Comparison of ENCODE assay signal across 8 cellular contexts in genomic region chr1:25800538-25801377, GRCh38. TPM values are rescaled to one million over a fixed set of nuclear protein-coding genes. Genes with fewer than 3 reads are reported as not detected.
DNase-seq lines count a peak whose midpoint lies in the region; ATAC-seq and TF ChIP-seq lines count a peak whose summit lies in the region.

No MANE protein-coding gene starts in this region.

- peaks cover 17% of the 10 kb centered on the region for H3K36me3 Mint-ChIP-seq in endothelial cell (ENCODE audit: low read depth, unreplicated experiment)

- POLR2A ChIA-PET in Panc1 (lab: Charles Lee), result interaction anchor here (0.6 to 0.7 kb wide), 3 partner anchors 19 to 1096 kb away, joined by 3 to 4 read pairs (median 3); partner anchors contain the start of gene MTFR1L

- peak overlapping the region; percentile 76 for H2AK5ac ChIP-seq in neuronal stem cell (ENCODE audit: low read depth, low read length)

- TF ChIP-seq CTCF in Panc1 (IDR thresholded peaks at IDR 0.05) (no peak), endothelial cell (IDR thresholded peaks at IDR 0.05; ENCODE audit: unreplicated experiment) (no peak)

- no peaks in the 10 kb centered on the region for H3K9me3 Mint-ChIP-seq in endothelial cell (ENCODE audit: unreplicated experiment)

- in situ Hi-C loops in Panc1 (cut with HindIII; ENCODE audit: low pct_unique_long_range_greater_than_20kb, low sequenced_read_pairs), result no loop called here

- H3K27me3 Mint-ChIP-seq in endothelial cell (ENCODE audit: unreplicated experiment), result peaks cover 10% of the 10 kb centered on the region

- peaks cover 2% of the 10 kb centered on the region for H3K79me1 ChIP-seq in neuronal stem cell (ENCODE audit: low read depth, low read length)

- H3K27me3 ChIP-seq in Panc1 (ENCODE audit: control insufficient read depth, insufficient read depth, low read length), result no peaks in the 10 kb centered on the region
- H3K27me3 ChIP-seq in neuronal stem cell (ENCODE audit: control insufficient read depth in 3 of 3, insufficient read depth in 3 of 3, low read depth in 1 of 3, low read length in 3 of 3), result no peaks in the 10 kb centered on the region

- no peak overlapping the region for H3K4ac ChIP-seq in neuronal stem cell (ENCODE audit: low read length)

- H3K27ac Mint-ChIP-seq in endothelial cell (ENCODE audit: unreplicated experiment), result peak overlapping the region; percentile 78

- intact Hi-C loops in Panc1 (cut with micrococcal nuclease; ENCODE audit: unreplicated experiment), result no loop called here

- peak overlapping the region; percentile 82 for H3K4me2 ChIP-seq in neuronal stem cell (ENCODE audit: insufficient read depth, low read length, poor library complexity, severe bottlenecking)

- CTCF ChIA-PET in Panc1 (lab: Charles Lee), result interaction anchor here (0.6 to 1.2 kb wide), 2 partner anchors 193 to 203 kb away, joined by 3 to 6 read pairs; no protein-coding TSS in a partner anchor

- no peak overlapping the region for H2BK120ac ChIP-seq in neuronal stem cell (ENCODE audit: low read depth, low read length)

- H2BK12ac ChIP-seq in neuronal stem cell (ENCODE audit: low read length), result no peak overlapping the region

- H3K4me1 Mint-ChIP-seq in endothelial cell (ENCODE audit: unreplicated experiment), result peaks cover 63% of the 10 kb centered on the region

- peak overlapping the region; percentile 5; the same call in 1 of the 2 replicates for H3K27ac ChIP-seq in Panc1 (ENCODE audit: low read length)
- no peak overlapping the region for H3K27ac ChIP-seq in neuronal stem cell (replicated peaks; ENCODE audit: low read length)

- no CpG with 5 or more reads among the region's 22 CpGs for WGBS in neuronal stem cell (ENCODE audit: extremely low coverage in 2 of 2, insufficient read length in 2 of 2, insufficient replicate concordance in 1 of 2), 2 donors

- no peak overlapping the region for H2BK5ac ChIP-seq in neuronal stem cell (ENCODE audit: low read length)

- TSS peak; percentile 48 for BruUV-seq in Panc1 (replicated peaks; lab: Mats Ljungman, UMichigan)

- H3K23ac ChIP-seq in neuronal stem cell (ENCODE audit: low read depth, low read length, poor library complexity), result peak overlapping the region; percentile 63

- H2AFZ ChIP-seq in neuronal stem cell (ENCODE audit: low read length), result peak overlapping the region; percentile 67

- H3K9me3 ChIP-seq in Panc1 (ENCODE audit: control insufficient read depth, insufficient read depth, low read depth, low read length) (no peaks in the 10 kb centered on the region), neuronal stem cell (replicated peaks in 1 of 2; ENCODE audit: control insufficient read depth in 2 of 2, insufficient read depth in 1 of 2, low read depth in 1 of 2, low read length in 2 of 2) (no peaks in the 10 kb centered on the region)

- peak overlapping the region; percentile 90 for H3K9ac ChIP-seq in neuronal stem cell (ENCODE audit: low read depth, low read length, poor library complexity)

- H4K91ac ChIP-seq in neuronal stem cell (ENCODE audit: low read depth, low read length, poor library complexity), result no peak overlapping the region

- 0 out of 2 replicates have a peak, but pooled peaks cover 5% of the 10 kb centered on the region for H3K4me1 ChIP-seq in Panc1 (ENCODE audit: control insufficient read depth, insufficient read depth, low read length)
- peaks cover 19 to 28% of the 10 kb centered on the region in 2 donors for H3K4me1 ChIP-seq in neuronal stem cell (ENCODE audit: control insufficient read depth in 2 of 2, insufficient read depth in 1 of 2, low read depth in 1 of 2, low read length in 2 of 2)

- H2BK15ac ChIP-seq in neuronal stem cell (ENCODE audit: low read length), result peak overlapping the region; percentile 56

- H3K36me3 ChIP-seq in Panc1 (ENCODE audit: control insufficient read depth, insufficient read depth, low read length), result no peaks in the 10 kb centered on the region
- H3K36me3 ChIP-seq in neuronal stem cell (replicated peaks in 1 of 2; ENCODE audit: control insufficient read depth in 2 of 2, insufficient read depth in 2 of 2, low read length in 2 of 2), result peaks cover 6 to 17% of the 10 kb centered on the region in 2 donors

- peak; percentile 6; the same call in 1 of the 2 replicates for ATAC-seq in Panc1
- no peak for ATAC-seq in GM19467 (IDR thresholded peaks at IDR 0.05; ENCODE audit: unreplicated experiment)
- no peak for ATAC-seq in GM18861 (IDR thresholded peaks at IDR 0.05; ENCODE audit: unreplicated experiment)

- DNase-seq in COLO668 (lab: John Stamatoyannopoulos, UW; ENCODE audit: unreplicated experiment), result peak; percentile 35
- DNase-seq in Panc1 (ENCODE audit: low read depth, low spot score), result no peak
- DNase-seq in endothelial cell (ENCODE audit: low spot score), result no peak
- no peak for DNase-seq in neuronal stem cell (ENCODE audit: low spot score)
- no peak for DNase-seq in OCI-M2 (lab: John Stamatoyannopoulos, UW; ENCODE audit: unreplicated experiment)
- no peak for DNase-seq in superior temporal gyrus (ENCODE audit: extremely low spot score)

- no peak overlapping the region for H4K8ac ChIP-seq in neuronal stem cell (ENCODE audit: low read depth, low read length)

- peak overlapping the region; percentile 91 for H3K4me3 Mint-ChIP-seq in endothelial cell (ENCODE audit: unreplicated experiment)

- H3K4me3 ChIP-seq in Panc1 (ENCODE audit: low read depth in 2 of 2, low read length in 2 of 2) (peak overlapping the region; percentile 38 to 59), neuronal stem cell (ENCODE audit: low read length in 2 of 2) (peak overlapping the region; percentile 70 to 87)

- peak overlapping the region; percentile 64 for H3K14ac ChIP-seq in neuronal stem cell (ENCODE audit: low read length)

- peak overlapping the region; percentile 92 for H3K18ac ChIP-seq in neuronal stem cell (ENCODE audit: low read length)

RNA-seq across cellular contexts. Expression of gene SELENON, which starts 0.8 kb away (rescaled TPM):
- 57.2 TPM for total RNA-seq in Panc1 (2021; ENCODE audit: unreplicated experiment)
- 66.2 TPM for polyA plus RNA-seq in Panc1 (2012; ENCODE audit: insufficient read length)
- 284 TPM for total RNA-seq in endothelial cell (ENCODE audit: unreplicated experiment)
- polyA plus RNA-seq in neuronal stem cell (2013, experiment 1 of 2), result 92.8 TPM
- 91.3 TPM for polyA plus RNA-seq in neuronal stem cell (2013, experiment 2 of 2)

RNA-seq across cellular contexts. Expression of gene MTFR1L, which starts 19.0 kb away (rescaled TPM):
- total RNA-seq in Panc1 (2021; ENCODE audit: unreplicated experiment), result 68.5 TPM
- polyA plus RNA-seq in Panc1 (2012; ENCODE audit: insufficient read length), result 70.2 TPM
- total RNA-seq in endothelial cell (ENCODE audit: unreplicated experiment), result 48.1 TPM
- 32.0 TPM for polyA plus RNA-seq in neuronal stem cell (2013, experiment 1 of 2)
- 30.2 TPM for polyA plus RNA-seq in neuronal stem cell (2013, experiment 2 of 2)

RNA-seq across cellular contexts. Expression of gene AUNIP, which starts 58.5 kb away (rescaled TPM):
- total RNA-seq in Panc1 (2021; ENCODE audit: unreplicated experiment), result 12.2 TPM
- 3.1 TPM for polyA plus RNA-seq in Panc1 (2012; ENCODE audit: insufficient read length)
- 3.3 TPM for total RNA-seq in endothelial cell (ENCODE audit: unreplicated experiment)
- polyA plus RNA-seq in neuronal stem cell (2013, experiment 1 of 2), result 7.6 TPM
- 7.3 TPM for polyA plus RNA-seq in neuronal stem cell (2013, experiment 2 of 2)
